ENCODE assay signal across 21 cellular contexts in the genomic region with DNA sequence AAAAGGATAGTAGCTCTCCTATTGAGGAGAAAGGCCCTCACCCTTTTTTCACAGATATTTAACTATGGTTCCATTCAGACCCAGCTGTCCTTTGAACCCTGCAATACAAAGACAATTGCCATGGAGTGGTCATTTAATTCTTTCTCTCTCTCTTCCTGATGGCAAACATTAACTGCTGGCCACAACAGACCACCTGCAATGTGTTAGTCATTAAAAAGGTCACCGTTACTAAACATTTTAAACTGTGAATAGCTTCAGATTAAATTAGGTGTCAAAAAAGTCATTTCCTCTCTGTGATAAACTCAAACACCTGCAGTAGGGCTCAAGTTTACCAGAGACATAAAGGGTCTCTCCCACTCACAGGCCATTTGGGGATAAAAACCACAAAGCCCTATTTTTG.
DNase-seq lines count a peak whose midpoint lies in the region; ATAC-seq and TF ChIP-seq lines count a peak whose summit lies in the region.
"Had no signal": no experiment of that assay in that cellular context is flagged by ENCODE, and none has a peak within 500 bp of the region (broad histone marks: within the 10 kb centered on the region; RNA-seq: fewer than 3 reads in every experiment).

No MANE protein-coding gene starts in this region.

- in situ Hi-C loops in Caki2 (cut with HindIII; ENCODE audit: low pct_unique_long_range_greater_than_20kb, low sequenced_read_pairs): no loop called here

- H3K9me3 Mint-ChIP-seq in neural progenitor cell: peaks cover 20% of the 10 kb centered on the region
- peaks cover 5 to 11% of the 10 kb centered on the region in 2 donors for H3K9me3 Mint-ChIP-seq in effector memory CD8-positive, alpha-beta T cell
- H3K9me3 Mint-ChIP-seq in activated CD4-positive, alpha-beta memory T cell treated with anti-CD3 and anti-CD28 coated beads, Interleukin-2, amount 10 ng/mL, durations not matched to agents 7 days and 5 days: no peaks in the 10 kb centered on the region

- no peak overlapping the region for H3K27ac Mint-ChIP-seq in neural progenitor cell
- H3K27ac Mint-ChIP-seq in effector memory CD8-positive, alpha-beta T cell: no peak overlapping the region
- H3K27ac Mint-ChIP-seq in activated CD4-positive, alpha-beta memory T cell treated with anti-CD3 and anti-CD28 coated beads, Interleukin-2, amount 10 ng/mL, durations not matched to agents 7 days and 5 days: no peak overlapping the region
- H3K27ac Mint-ChIP-seq: B cell had no signal

- no peak for TF ChIP-seq CTCF in OCI-LY7 (conservative IDR thresholded peaks at IDR 0.05; ENCODE audit: low read length)
- TF ChIP-seq CTCF in neural progenitor cell (IDR thresholded peaks at IDR 0.05): no peak
- TF ChIP-seq CTCF in GM10248 (IDR thresholded peaks at IDR 0.05; ENCODE audit: control extremely low read depth, extremely low read depth, low read depth, missing control alignments): no peak

- intact Hi-C loops in OCI-LY7 (cut with micrococcal nuclease; ENCODE audit: unreplicated experiment): no loop called here

- no peak for ATAC-seq in effector memory CD8-positive, alpha-beta T cell (replicated peaks)

- H3K27me3 Mint-ChIP-seq in neural progenitor cell (ENCODE audit: insufficient read depth, low read depth): peaks cover 8% of the 10 kb centered on the region
- no peaks in the 10 kb centered on the region for H3K27me3 Mint-ChIP-seq in effector memory CD8-positive, alpha-beta T cell
- H3K27me3 Mint-ChIP-seq in activated CD4-positive, alpha-beta memory T cell treated with anti-CD3 and anti-CD28 coated beads, Interleukin-2, amount 10 ng/mL, durations not matched to agents 7 days and 5 days: no peaks in the 10 kb centered on the region
- H3K27me3 Mint-ChIP-seq: B cell had no signal

- H3K4me3 Mint-ChIP-seq in neural progenitor cell: no peak overlapping the region
- H3K4me3 Mint-ChIP-seq in effector memory CD8-positive, alpha-beta T cell: no peak overlapping the region
- H3K4me3 Mint-ChIP-seq in activated CD4-positive, alpha-beta memory T cell treated with anti-CD3 and anti-CD28 coated beads, Interleukin-2, amount 10 ng/mL, durations not matched to agents 7 days and 5 days: no peak overlapping the region
- H3K4me3 Mint-ChIP-seq: B cell had no signal

- H3K4me2 ChIP-seq in OCI-LY7 (ENCODE audit: low read length) (no peak overlapping the region), neural progenitor cell (peak overlapping the region; percentile 33)

- H3K27ac ChIP-seq in OCI-LY7 (ENCODE audit: low read depth, low read length, poor library complexity, severe bottlenecking): no peak overlapping the region
- no peak overlapping the region for H3K27ac ChIP-seq in neural progenitor cell
- H3K27ac ChIP-seq: RWPE1 had no signal

- DNase-seq in Caki2 (ENCODE audit: low read depth) (peak; percentile 9), OCI-LY7 (ENCODE audit: low spot score) (peak; percentile 1), kidney tubule cell (ENCODE audit: low spot score) (peak; percentile 52), neural progenitor cell (ENCODE audit: low spot score) (no peak), GM10248 (ENCODE audit: extremely low spot score) (no peak), nucleus accumbens (lab: John Stamatoyannopoulos, UW) (no peak)
- DNase-seq in effector memory CD8-positive, alpha-beta T cell: no peak
- no peak for DNase-seq in activated CD4-positive, alpha-beta memory T cell treated with anti-CD3 and anti-CD28 coated beads, Interleukin-2, amount 10 ng/mL, durations not matched to agents 7 days and 5 days
- DNase-seq: DMS153; DND-41; KBM-7; MM.1S; NCI-H1694; NCI-H2029 treated with DMSO at 0.1 percent for 48 hours; NCI-H2227 treated with DMSO at 0.1 percent for 48 hours; NCI-H510A; NCI-H69; NK-92 treated with Interleukin-12 subunit alpha and Interleukin-12 subunit beta, amount 100 ng/mL, for 24 hours; SHP77 had no signal

- H3K9me3 ChIP-seq in OCI-LY7 (ENCODE audit: low read length): no peaks in the 10 kb centered on the region
- no peaks in the 10 kb centered on the region for H3K9me3 ChIP-seq in neural progenitor cell (ENCODE audit: low read depth)

- no peak overlapping the region for H3K9ac ChIP-seq in neural progenitor cell

- no peaks in the 10 kb centered on the region for H3K36me3 Mint-ChIP-seq in neural progenitor cell
- H3K36me3 Mint-ChIP-seq in effector memory CD8-positive, alpha-beta T cell (ENCODE audit: insufficient read depth): no peaks in the 10 kb centered on the region
- H3K36me3 Mint-ChIP-seq in activated CD4-positive, alpha-beta memory T cell treated with anti-CD3 and anti-CD28 coated beads, Interleukin-2, amount 10 ng/mL, durations not matched to agents 7 days and 5 days (ENCODE audit: low read depth): no peaks in the 10 kb centered on the region

- no peaks in the 10 kb centered on the region for H3K36me3 ChIP-seq in OCI-LY7 (ENCODE audit: insufficient read depth, low read length)
- no peaks in the 10 kb centered on the region for H3K36me3 ChIP-seq in neural progenitor cell

- H3K4me1 ChIP-seq in OCI-LY7 (ENCODE audit: insufficient read depth, low read length, poor library complexity, severe bottlenecking) (no peaks in the 10 kb centered on the region), neural progenitor cell (peaks cover 56% of the 10 kb centered on the region)

- H3K4me3 ChIP-seq in OCI-LY7 (ENCODE audit: low read depth, low read length, poor library complexity, severe bottlenecking) (no peak overlapping the region), neural progenitor cell (no peak overlapping the region)

- POLR2A ChIA-PET in OCI-LY7 (lab: Charles Lee): no interaction called here
- POLR2A ChIA-PET in GM10248 (lab: Yijun Ruan, JAX): no interaction called here
- POLR2A ChIA-PET in activated CD4-positive, alpha-beta memory T cell treated with anti-CD3 and anti-CD28 coated beads, Interleukin-2, amount 10 ng/mL, durations not matched to agents 7 days and 5 days (lab: Charles Lee): no interaction called here

- H3K79me2 ChIP-seq in OCI-LY7 (ENCODE audit: insufficient read depth, low read depth, low read length): no peaks in the 10 kb centered on the region
- no peaks in the 10 kb centered on the region for H3K79me2 ChIP-seq in neural progenitor cell (ENCODE audit: low read depth)

- H3F3A ChIP-seq in neural progenitor cell (ENCODE audit: low read depth): peaks cover 9% of the 10 kb centered on the region

- no TSS peak for BruUV-seq in OCI-LY7 (replicated peaks; lab: Mats Ljungman, UMichigan)

- H2AFZ ChIP-seq in OCI-LY7 (ENCODE audit: low read length) (no peak overlapping the region), neural progenitor cell (replicated peaks) (no peak overlapping the region)

- CTCF ChIA-PET in OCI-LY7 (lab: Charles Lee; ENCODE audit: unreplicated experiment): no interaction called here
- CTCF ChIA-PET in GM10248 (lab: Yijun Ruan, JAX): no interaction called here
- CTCF ChIA-PET in activated CD4-positive, alpha-beta memory T cell treated with anti-CD3 and anti-CD28 coated beads, Interleukin-2, amount 10 ng/mL, durations not matched to agents 7 days and 5 days (lab: Charles Lee): no interaction called here

- no peaks in the 10 kb centered on the region for H3K9me2 ChIP-seq in OCI-LY7 (ENCODE audit: insufficient read depth, low read length)

- H4K20me1 ChIP-seq in OCI-LY7 (ENCODE audit: insufficient read depth, low read length): no peaks in the 10 kb centered on the region
- no peaks in the 10 kb centered on the region for H4K20me1 ChIP-seq in neural progenitor cell (ENCODE audit: low read depth)

- H3K4me1 Mint-ChIP-seq in neural progenitor cell: peaks cover 44% of the 10 kb centered on the region
- no peaks in the 10 kb centered on the region for H3K4me1 Mint-ChIP-seq in effector memory CD8-positive, alpha-beta T cell (ENCODE audit: low read depth in 2 of 2)
- no peaks in the 10 kb centered on the region for H3K4me1 Mint-ChIP-seq in activated CD4-positive, alpha-beta memory T cell treated with anti-CD3 and anti-CD28 coated beads, Interleukin-2, amount 10 ng/mL, durations not matched to agents 7 days and 5 days
- H3K4me1 Mint-ChIP-seq: B cell had no signal

- H3K27me3 ChIP-seq in neural progenitor cell: no peaks in the 10 kb centered on the region

Comparison
In these comparisons a context has a peak if more than half of its experiments do, and no peak if none do; other contexts are left out.
1. DNase-seq: peak in Caki2 (single experiment), OCI-LY7 (single experiment) and kidney tubule cell (single experiment); none in neural progenitor cell (single experiment), effector memory CD8-positive, alpha-beta T cell (0 of 3), GM10248 (single experiment), nucleus accumbens (0 of 56) and activated CD4-positive, alpha-beta memory T cell treated with anti-CD3 and anti-CD28 coated beads, Interleukin-2, amount 10 ng/mL, durations not matched to agents 7 days and 5 days (single experiment).